In genomic region chr13:109666656-109667448, GRCh38 we compare ENCODE assay signal across 14 cellular contexts.
DNase-seq lines count a peak whose midpoint lies in the region; ATAC-seq and TF ChIP-seq lines count a peak whose summit lies in the region.
"Had no signal": no experiment of that assay in that cellular context is flagged by ENCODE, and none has a peak within 500 bp of the region (broad histone marks: within the 10 kb centered on the region; RNA-seq: fewer than 3 reads in every experiment).

No MANE protein-coding gene starts in this region.

- no peak for ATAC-seq in GM18511 (IDR thresholded peaks at IDR 0.05; ENCODE audit: unreplicated experiment)
- ATAC-seq: gastrocnemius medialis, GM12878 had no signal

- peaks cover 13 to 45% (median 39%) of the 10 kb centered on the region in 10 experiments for H3K4me1 ChIP-seq in BLaER1 treated with 17β-estradiol and CSF1 and Interleukin-3, amounts not matched to agents 10 nM and 100 nM
- H3K4me1 ChIP-seq: gastrocnemius medialis had no signal

- H3K4me2 ChIP-seq in BLaER1 treated with 17β-estradiol and CSF1 and Interleukin-3, amounts not matched to agents 10 nM and 100 nM, result peak overlapping the region; percentile 57 to 88 (median 70)

- H3K4me3 ChIP-seq in BLaER1 treated with 17β-estradiol and CSF1 and Interleukin-3, amounts not matched to agents 10 nM and 100 nM, result peak overlapping the region in 6 of 10 experiments; percentile 1 to 28 (median 20); a peak in 6 of 20 replicates
- no peak overlapping the region for H3K4me3 ChIP-seq in epithelial cell of esophagus (ENCODE audit: low read length)
- H3K4me3 ChIP-seq: gastrocnemius medialis, GM12878, sigmoid colon had no signal

- peaks cover 0 to 9% (median 0%) of the 10 kb centered on the region in 11 experiments; a peak in 1 of 22 replicates for H3K36me3 ChIP-seq in BLaER1 treated with 17β-estradiol and CSF1 and Interleukin-3, amounts not matched to agents 10 nM and 100 nM
- H3K36me3 ChIP-seq: gastrocnemius medialis, sigmoid colon had no signal

- peak overlapping the region in 9 of 11 experiments; percentile 26 to 60 (median 48); a peak in 16 of 22 replicates for H3K9ac ChIP-seq in BLaER1 treated with 17β-estradiol and CSF1 and Interleukin-3, amounts not matched to agents 10 nM and 100 nM

- POLR2A ChIA-PET in RWPE1 (lab: Yijun Ruan, JAX; ENCODE audit: low non-redundant PET), result no interaction called here

- no peaks in the 10 kb centered on the region for H3K36me3 Mint-ChIP-seq in nephron progenitor cell (ENCODE audit: low read depth)
- H3K36me3 Mint-ChIP-seq in immature natural killer cell, result no peaks in the 10 kb centered on the region
- H3K36me3 Mint-ChIP-seq in Calu3 (ENCODE audit: insufficient read depth, unreplicated experiment), result no peaks in the 10 kb centered on the region
- H3K36me3 Mint-ChIP-seq: CD8-positive, alpha-beta memory T cell; type B pancreatic cell had no signal

- CTCF ChIA-PET in RWPE1 (lab: Yijun Ruan, JAX) (no interaction called here), Calu3 (lab: Charles Lee) (no interaction called here)

- H3K27me3 Mint-ChIP-seq in nephron progenitor cell (ENCODE audit: low read depth, poor library complexity) (peaks cover 8% of the 10 kb centered on the region), immature natural killer cell (ENCODE audit: low read depth in 3 of 3) (peaks cover 2 to 3% (median 2%) of the 10 kb centered on the region in 3 donors), Calu3 (ENCODE audit: unreplicated experiment) (no peaks in the 10 kb centered on the region)

- DNase-seq in RWPE1 (ENCODE audit: low spot score) (peak; percentile 41), epithelial cell of esophagus (ENCODE audit: low read depth) (peak; percentile 78), nephron progenitor cell (no peak), immature natural killer cell (no peak), Calu3 (no peak), NCI-H2029 (lab: John Stamatoyannopoulos, UW) (no peak)
- DNase-seq: CD8-positive, alpha-beta memory T cell; gastrocnemius medialis; NCI-H226; sigmoid colon had no signal

- BruUV-seq in Calu3 (replicated peaks; lab: Mats Ljungman, UMichigan), result no TSS peak

- H3K4me1 Mint-ChIP-seq in nephron progenitor cell, result peaks cover 54% of the 10 kb centered on the region
- no peaks in the 10 kb centered on the region for H3K4me1 Mint-ChIP-seq in immature natural killer cell
- peaks cover 9% of the 10 kb centered on the region for H3K4me1 Mint-ChIP-seq in Calu3 (ENCODE audit: low read depth, unreplicated experiment)

- peak overlapping the region; percentile 20 to 77 (median 72); a peak in 19 of 22 replicates for H3K27ac ChIP-seq in BLaER1 treated with 17β-estradiol and CSF1 and Interleukin-3, amounts not matched to agents 10 nM and 100 nM
- no peak overlapping the region for H3K27ac ChIP-seq in RWPE1
- H3K27ac ChIP-seq: gastrocnemius medialis, sigmoid colon had no signal

- no peaks in the 10 kb centered on the region for H3K27me3 ChIP-seq in BLaER1 treated with 17β-estradiol and CSF1 and Interleukin-3, amounts not matched to agents 10 nM and 100 nM
- H3K27me3 ChIP-seq: sigmoid colon had no signal

- intact Hi-C loops in Calu3 (cut with micrococcal nuclease; ENCODE audit: unreplicated experiment), result no loop called here

- TF ChIP-seq CTCF in RWPE1 (conservative IDR thresholded peaks at IDR 0.05; ENCODE audit: low read depth) (no peak), epithelial cell of esophagus (IDR thresholded peaks at IDR 0.05; ENCODE audit: insufficient read depth, low read depth, low read length, missing control alignments) (no peak), nephron progenitor cell (IDR thresholded peaks at IDR 0.05) (no peak), Calu3 (IDR thresholded peaks at IDR 0.05; ENCODE audit: unreplicated experiment) (no peak)

- peaks cover 0 to 26% (median 12%) of the 10 kb centered on the region in 11 experiments; a peak in 10 of 22 replicates for H3K9me3 ChIP-seq in BLaER1 treated with 17β-estradiol and CSF1 and Interleukin-3, amounts not matched to agents 10 nM and 100 nM (replicated peaks in 1 of 11)
- H3K9me3 ChIP-seq: gastrocnemius medialis, sigmoid colon had no signal

- H4K20me1 ChIP-seq in BLaER1 treated with 17β-estradiol and CSF1 and Interleukin-3, amounts not matched to agents 10 nM and 100 nM, result no peaks in the 10 kb centered on the region

- H3K27ac Mint-ChIP-seq in nephron progenitor cell (peak overlapping the region; percentile 97), immature natural killer cell (no peak overlapping the region), Calu3 (ENCODE audit: unreplicated experiment) (no peak overlapping the region)
- H3K27ac Mint-ChIP-seq: CD8-positive, alpha-beta memory T cell; type B pancreatic cell had no signal

- no peak overlapping the region for H3K4me3 Mint-ChIP-seq in nephron progenitor cell
- H3K4me3 Mint-ChIP-seq in immature natural killer cell, result no peak overlapping the region
- H3K4me3 Mint-ChIP-seq in Calu3 (ENCODE audit: low read depth, unreplicated experiment), result no peak overlapping the region
- H3K4me3 Mint-ChIP-seq: CD8-positive, alpha-beta memory T cell; type B pancreatic cell had no signal

- no peaks in the 10 kb centered on the region for H3K9me3 Mint-ChIP-seq in nephron progenitor cell
- no peaks in the 10 kb centered on the region for H3K9me3 Mint-ChIP-seq in immature natural killer cell
- no peaks in the 10 kb centered on the region for H3K9me3 Mint-ChIP-seq in Calu3 (ENCODE audit: low read depth, unreplicated experiment)
- H3K9me3 Mint-ChIP-seq: type B pancreatic cell had no signal

Comparison
In these comparisons a context has a peak if more than half of its experiments do, and no peak if none do; other contexts are left out.
1. DNase-seq: peak in RWPE1 (single experiment) and epithelial cell of esophagus (single experiment); none in nephron progenitor cell (single experiment), immature natural killer cell (0 of 3), Calu3 (single experiment) and NCI-H2029 (single experiment).